In genomic region chr2:202757339-202757738, GRCh38 we compare ENCODE assay signal across 23 cellular contexts.
"Had no signal": no experiment of that assay in that cellular context is flagged by ENCODE, and none has a peak within 500 bp of the region (broad histone marks: within the 10 kb centered on the region; RNA-seq: fewer than 3 reads in every experiment).

No MANE protein-coding gene starts in this region.

- H3K27ac ChIP-seq: left lung, psoas muscle, suprapubic skin had no signal

- H3K4me3 ChIP-seq: left lung, psoas muscle, suprapubic skin, upper lobe of left lung had no signal

- H3K4me3 Mint-ChIP-seq: activated B cell treated with CpG ODN at 0.5 μM for 24 hours; activated CD4-positive, alpha-beta memory T cell treated with anti-CD3 and anti-CD28 coated beads for 36 hours; activated T-helper 17 cell treated with anti-CD3 and anti-CD28 coated beads, Interleukin-2, amount 50 U/mL, for 72 hours; neural crest cell; stimulated activated naive CD8-positive, alpha-beta T cell treated with anti-CD3 and anti-CD28 coated beads, Interleukin-15, Interleukin-2, amounts not matched to agents 100 ng/mL and 50 ng/mL, for 24 hours; T-cell had no signal

- H3K9me3 ChIP-seq: left lung, psoas muscle, SK-N-SH, suprapubic skin, upper lobe of left lung had no signal

- H3K4me1 ChIP-seq: left lung, psoas muscle, suprapubic skin had no signal

- H3K9me3 Mint-ChIP-seq: activated B cell treated with CpG ODN at 0.5 μM for 24 hours; activated T-helper 17 cell treated with anti-CD3 and anti-CD28 coated beads, Interleukin-2, amount 50 U/mL, for 72 hours; neural crest cell; stimulated activated naive CD8-positive, alpha-beta T cell treated with anti-CD3 and anti-CD28 coated beads, Interleukin-15, Interleukin-2, amounts not matched to agents 100 ng/mL and 50 ng/mL, for 24 hours had no signal

- H3K27me3 ChIP-seq: left lung, suprapubic skin, upper lobe of left lung had no signal

- H3K27me3 Mint-ChIP-seq: activated B cell treated with CpG ODN at 0.5 μM for 24 hours; activated CD4-positive, alpha-beta memory T cell treated with anti-CD3 and anti-CD28 coated beads for 36 hours; activated T-helper 17 cell treated with anti-CD3 and anti-CD28 coated beads, Interleukin-2, amount 50 U/mL, for 72 hours; stimulated activated naive CD8-positive, alpha-beta T cell treated with anti-CD3 and anti-CD28 coated beads, Interleukin-15, Interleukin-2, amounts not matched to agents 100 ng/mL and 50 ng/mL, for 24 hours; T-cell had no signal

- DNase-seq: activated B cell treated with CpG ODN at 0.5 μM for 24 hours; activated CD4-positive, alpha-beta memory T cell treated with anti-CD3 and anti-CD28 coated beads for 36 hours; activated CD4-positive, alpha-beta T cell treated with anti-CD3 and anti-CD28 coated beads for 4 hours; activated naive CD4-positive, alpha-beta T cell treated with Interleukin-2 at 50 U/mL for 16 hours; amniotic stem cell; dermis blood vessel endothelial cell; effector memory CD4-positive, alpha-beta T cell; foreskin melanocyte; hypothalamus; islet precursor cell; left lung; mammary epithelial cell; midbrain; psoas muscle; right cardiac atrium; SK-N-SH; stimulated activated CD4-positive, alpha-beta T cell treated with anti-CD3 and anti-CD28 coated beads, Interleukin-2, amount 100 ng/mL, for 24 hours; T-cell; upper lobe of left lung had no signal

- ATAC-seq: activated T-helper 17 cell treated with anti-CD3 and anti-CD28 coated beads, Interleukin-2, amount 50 U/mL, for 72 hours; left lung; psoas muscle; right cardiac atrium; T-cell had no signal

- H3K27ac Mint-ChIP-seq: activated B cell treated with CpG ODN at 0.5 μM for 24 hours; activated CD4-positive, alpha-beta memory T cell treated with anti-CD3 and anti-CD28 coated beads for 36 hours; stimulated activated naive CD8-positive, alpha-beta T cell treated with anti-CD3 and anti-CD28 coated beads, Interleukin-15, Interleukin-2, amounts not matched to agents 100 ng/mL and 50 ng/mL, for 24 hours had no signal
